ENCODE assay signal across 9 cellular contexts in genomic region chr17:1203967-1204291, GRCh38. TPM values are rescaled to one million over a fixed set of nuclear protein-coding genes. Genes with fewer than 3 reads are reported as not detected.
A peak's percentile ranks its signal among the peaks of the same experiment; 100 is the strongest.
DNase-seq lines count a peak whose midpoint lies in the region; ATAC-seq, FAIRE-seq and TF ChIP-seq lines count a peak whose summit lies in the region.
"Had no signal": no experiment of that assay in that cellular context is flagged by ENCODE, and none has a peak within 500 bp of the region (broad histone marks: within the 10 kb centered on the region; RNA-seq: fewer than 3 reads in every experiment).

No MANE protein-coding gene starts in this region.

- peaks cover 18% of the 10 kb centered on the region for H3K4me1 Mint-ChIP-seq in T-helper 1 cell treated with Interleukin-12 subunit alpha and Interleukin-12 subunit beta and Interleukin-4 antibody, amounts not matched to agents 30 μg/mL and 1 μg/mL, for 36 hours (ENCODE audit: low read depth)

- no peaks in the 10 kb centered on the region for H3K27me3 ChIP-seq in lung (ENCODE audit: control insufficient read depth, insufficient read depth)
- no peaks in the 10 kb centered on the region for H3K27me3 ChIP-seq in thoracic aorta (replicated peaks; ENCODE audit: insufficient read depth)

- H3K27ac ChIP-seq in lung (ENCODE audit: low read depth in 1 of 2, low read length in 1 of 2) (peak overlapping the region; percentile 8 to 54), thoracic aorta (peak overlapping the region in 1 of 2 donors; percentile 55)

- H3K4me1 ChIP-seq in lung (ENCODE audit: control insufficient read depth in 2 of 2, insufficient read depth in 2 of 2, low read length in 2 of 2) (peaks cover 0 to 5% of the 10 kb centered on the region in 2 donors), thoracic aorta (ENCODE audit: control insufficient read depth in 1 of 2, low read depth in 2 of 2) (peaks cover 0 to 6% of the 10 kb centered on the region in 2 donors)

- H3K4me3 ChIP-seq in choroid plexus epithelial cell (ENCODE audit: low read depth, low read length): peak overlapping the region; percentile 65
- H3K4me3 ChIP-seq in lung: no peak overlapping the region
- peak overlapping the region; percentile 76 for H3K4me3 ChIP-seq in thoracic aorta

- H3K9me3 Mint-ChIP-seq in T-helper 1 cell treated with Interleukin-12 subunit alpha and Interleukin-12 subunit beta and Interleukin-4 antibody, amounts not matched to agents 30 μg/mL and 1 μg/mL, for 36 hours: no peaks in the 10 kb centered on the region

- WGBS in lung, 2 donors: 60 to 62% methylated on average over 19 of the region's 19 CpGs

- no peaks in the 10 kb centered on the region for H3K27me3 Mint-ChIP-seq in T-helper 1 cell treated with Interleukin-12 subunit alpha and Interleukin-12 subunit beta and Interleukin-4 antibody, amounts not matched to agents 30 μg/mL and 1 μg/mL, for 36 hours (ENCODE audit: low read depth)

- peaks cover 1% of the 10 kb centered on the region for H3K36me3 Mint-ChIP-seq in T-helper 1 cell treated with Interleukin-12 subunit alpha and Interleukin-12 subunit beta and Interleukin-4 antibody, amounts not matched to agents 30 μg/mL and 1 μg/mL, for 36 hours (ENCODE audit: low read depth)

- DNase-seq in T-helper 1 cell (no peak), choroid plexus epithelial cell (ENCODE audit: low read depth) (no peak), lung (ENCODE audit: low spot score) (no peak), thoracic aorta (ENCODE audit: low spot score) (no peak), frontal cortex (ENCODE audit: low spot score in 2 of 2) (no peak), activated T-cell treated with anti-CD3 and anti-CD28 coated beads for 4 hours (no peak)
- DNase-seq: 8988T had no signal

- no peak for FAIRE-seq in frontal cortex (lab: Jason Lieb, UNC)

- peak overlapping the region; percentile 14 for H3K4me3 Mint-ChIP-seq in T-helper 1 cell treated with Interleukin-12 subunit alpha and Interleukin-12 subunit beta and Interleukin-4 antibody, amounts not matched to agents 30 μg/mL and 1 μg/mL, for 36 hours

- H3K9me3 ChIP-seq in lung (ENCODE audit: control insufficient read depth in 2 of 2, insufficient read depth in 1 of 2, low read length in 1 of 2) (no peaks in the 10 kb centered on the region), thoracic aorta (no peaks in the 10 kb centered on the region)

- H3K36me3 ChIP-seq in lung (ENCODE audit: control insufficient read depth in 2 of 2, insufficient read depth in 2 of 2, low read length in 2 of 2) (no peaks in the 10 kb centered on the region), thoracic aorta (no peaks in the 10 kb centered on the region)

- TF ChIP-seq CTCF in choroid plexus epithelial cell (conservative IDR thresholded peaks at IDR 0.05; ENCODE audit: low read depth, low read length) (no peak), lung (IDR thresholded peaks at IDR 0.05; ENCODE audit: control extremely low read depth, extremely low read depth) (no peak), thoracic aorta (IDR thresholded peaks at IDR 0.05) (no peak)

- ATAC-seq in lung (ENCODE audit: insufficient read depth, low FRiP score) (no peak), thoracic aorta (ENCODE audit: insufficient number of reproducible peaks, low FRiP score, low read depth) (no peak), GM21786 (IDR thresholded peaks at IDR 0.05; ENCODE audit: unreplicated experiment) (no peak)

- H3K27ac Mint-ChIP-seq in T-helper 1 cell treated with Interleukin-12 subunit alpha and Interleukin-12 subunit beta and Interleukin-4 antibody, amounts not matched to agents 30 μg/mL and 1 μg/mL, for 36 hours: no peak overlapping the region

RNA-seq across cellular contexts. Expression of gene ABR, which starts 24.1 kb away (rescaled TPM):
- total RNA-seq in lung (100 to 1,000 TPM in 1 of 2 donors, 10 to 100 TPM in 1; 54.8 to 187 TPM), thoracic aorta (100 to 1,000 TPM; 159 to 200 TPM), frontal cortex (123 TPM)
- polyA plus RNA-seq in lung: 10 to 100 TPM; 69.5 to 71.0 TPM
